22 cellular contexts compared by ENCODE assay signal in genomic region chr15:90887037-90887481, GRCh38. TPM values are rescaled to one million over a fixed set of nuclear protein-coding genes. Genes with fewer than 3 reads are reported as not detected.
DNase-seq lines count a peak whose midpoint lies in the region; ATAC-seq, FAIRE-seq and TF ChIP-seq lines count a peak whose summit lies in the region.
"Had no signal": no experiment of that assay in that cellular context is flagged by ENCODE, and none has a peak within 500 bp of the region (broad histone marks: within the 10 kb centered on the region; RNA-seq: fewer than 3 reads in every experiment).

No MANE protein-coding gene starts in this region.

- no peak overlapping the region for H3K14ac ChIP-seq in H1 (ENCODE audit: insufficient read length)

- H3K23me2 ChIP-seq in H1 (ENCODE audit: low read depth, low read length), result no peaks in the 10 kb centered on the region; the same call in 1 of the 2 replicates

- TF ChIP-seq CTCF in HL-60 (IDR thresholded peaks at IDR 0.05; ENCODE audit: insufficient read depth, low read length) (no peak), H1 (IDR thresholded peaks at IDR 0.05; ENCODE audit: control extremely low read depth in 1 of 3, insufficient read depth in 1 of 3, low read depth in 1 of 3, low read length in 3 of 3) (no peak), sigmoid colon (IDR thresholded peaks at IDR 0.05) (no peak), foreskin keratinocyte (conservative IDR thresholded peaks at IDR 0.05) (no peak)

- no peak overlapping the region for H3K23ac ChIP-seq in H1 (ENCODE audit: insufficient read length)

- H2BK12ac ChIP-seq in H1 (ENCODE audit: low read depth, low read length), result no peak overlapping the region

- peaks cover 0 to 4% of the 10 kb centered on the region in 2 experiments for H4K20me1 ChIP-seq in H1 (replicated peaks in 1 of 2; ENCODE audit: control insufficient read depth in 1 of 2, insufficient read depth in 2 of 2, low read length in 2 of 2)

- H3K36me3 ChIP-seq in H1 (ENCODE audit: control insufficient read depth in 2 of 4, insufficient read depth in 4 of 4, low read length in 3 of 4) (no peaks in the 10 kb centered on the region), sigmoid colon (peaks cover 14 to 44% (median 30%) of the 10 kb centered on the region in 4 donors)

- H4K91ac ChIP-seq in H1 (replicated peaks; ENCODE audit: insufficient read length, low read length), result no peak overlapping the region

- H3K4me1 ChIP-seq in H1 (replicated peaks in 1 of 4; ENCODE audit: control insufficient read depth in 3 of 4, insufficient read depth in 4 of 4, low read length in 3 of 4) (peaks cover 0 to 24% (median 15%) of the 10 kb centered on the region in 4 experiments; a peak in 6 of 7 replicates), sigmoid colon (peaks cover 0 to 41% (median 35%) of the 10 kb centered on the region in 4 donors), foreskin keratinocyte (no peaks in the 10 kb centered on the region)

- peak overlapping the region; percentile 61 to 95 for H3K27ac Mint-ChIP-seq in activated naive CD4-positive, alpha-beta T cell treated with anti-CD3 and anti-CD28 coated beads, Interleukin-2, amount 50 U/mL, for 72 hours
- H3K27ac Mint-ChIP-seq: CD4-positive, alpha-beta T cell had no signal

- CTCF ChIA-PET in H1 (lab: Charles Lee; ENCODE audit: partially characterized antibody), result interaction anchor here (0.8 to 5.5 kb wide), 23 partner anchors 13 to 408 kb away, joined by 3 to 132 read pairs (median 17); partner anchors contain the start of genes FURIN, HDDC3, MAN2A2 and UNC45A

- H3K4ac ChIP-seq in H1 (replicated peaks; ENCODE audit: insufficient read length, low read depth, low read length), result no peak overlapping the region

- no peak for ATAC-seq in activated naive CD4-positive, alpha-beta T cell treated with anti-CD3 and anti-CD28 coated beads, Interleukin-2, amount 50 U/mL, for 72 hours
- no peak for ATAC-seq in foreskin keratinocyte

- TF ChIP-seq POLR2A in H1 (IDR thresholded peaks at IDR 0.05; ENCODE audit: control extremely low read depth in 1 of 2, low read depth in 2 of 2, low read length in 2 of 2) (no peak), sigmoid colon (IDR thresholded peaks at IDR 0.05) (no peak)

- POLR2A ChIA-PET in H1 (lab: Charles Lee; ENCODE audit: partially characterized antibody), result interaction anchor here (1.2 to 4.7 kb wide), 3 partner anchors 9 to 104 kb away, joined by 3 to 22 read pairs (median 5); no protein-coding TSS in a partner anchor

- H2BK20ac ChIP-seq in H1 (ENCODE audit: low read length), result no peak overlapping the region

- no peak overlapping the region for H2BK120ac ChIP-seq in H1 (replicated peaks; ENCODE audit: low read depth, low read length)

- 93% methylated on average over 11 of the region's 13 CpGs; no CpG with 5 or more reads in 1 of the 2 experiments for WGBS in H1 (ENCODE audit: extremely low coverage in 1 of 2, insufficient coverage in 1 of 2, insufficient read length in 1 of 2, insufficient replicate concordance in 2 of 2, low coverage in 1 of 2, low lambda C conversion rate in 2 of 2, missing lambda C conversion rate in 1 of 2), 2 experiments
- WGBS in sigmoid colon, 2 donors, result 92 to 93% methylated on average over 13 of the region's 13 CpGs

- no peak for FAIRE-seq in H1 (lab: Jason Lieb, UNC)
- FAIRE-seq: RCC 7860 had no signal

- H3K9me3 ChIP-seq in H1 (ENCODE audit: insufficient read depth in 2 of 2, low read depth in 1 of 2, low read length in 1 of 2) (no peaks in the 10 kb centered on the region), sigmoid colon (no peaks in the 10 kb centered on the region)
- H3K9me3 ChIP-seq: HAP-1 had no signal

- no peak for TF ChIP-seq RAD21 in H1 (IDR thresholded peaks at IDR 0.05 in 1 of 2, conservative IDR thresholded peaks at IDR 0.05 in 1 of 2; ENCODE audit: low read depth in 2 of 2, low read length in 2 of 2)

- H3K27me3 ChIP-seq in HL-60 (ENCODE audit: insufficient read depth, poor library complexity, severe bottlenecking) (no peaks in the 10 kb centered on the region), H1 (replicated peaks in 1 of 4; ENCODE audit: control insufficient read depth in 3 of 4, extremely low read depth in 1 of 4, insufficient read depth in 3 of 4, low read length in 3 of 4) (no peaks in the 10 kb centered on the region), sigmoid colon (no peaks in the 10 kb centered on the region), foreskin keratinocyte (no peaks in the 10 kb centered on the region)

- H3K9me3 Mint-ChIP-seq in activated naive CD4-positive, alpha-beta T cell treated with anti-CD3 and anti-CD28 coated beads, Interleukin-2, amount 50 U/mL, for 72 hours, result no peaks in the 10 kb centered on the region
- H3K9me3 Mint-ChIP-seq: CD4-positive, alpha-beta T cell; IgD-negative memory B cell had no signal

- peaks cover 0 to 13% of the 10 kb centered on the region in 2 donors for H3K36me3 Mint-ChIP-seq in activated naive CD4-positive, alpha-beta T cell treated with anti-CD3 and anti-CD28 coated beads, Interleukin-2, amount 50 U/mL, for 72 hours

- H2BK15ac ChIP-seq in H1 (ENCODE audit: low read length), result no peak overlapping the region

- H4K8ac ChIP-seq in H1 (ENCODE audit: extremely low read depth, insufficient read depth, low read length), result peak overlapping the region; percentile 35; the same call in 1 of the 2 replicates

- TF ChIP-seq EP300 in H1 (IDR thresholded peaks at IDR 0.05; ENCODE audit: borderline replicate concordance in 1 of 2, low read depth in 2 of 2, low read length in 2 of 2) (no peak), sigmoid colon (IDR thresholded peaks at IDR 0.05) (no peak)

- intact Hi-C loops in sigmoid colon (cut with DNase I), result loop anchor here (10.0 kb wide), 2 partner anchors 352 to 572 kb away; no protein-coding TSS in a partner anchor

- no peak overlapping the region for H3K9ac ChIP-seq in H1 (replicated peaks in 1 of 4; ENCODE audit: extremely low read depth in 1 of 4, low read depth in 3 of 4, low read length in 3 of 4)

- H3K56ac ChIP-seq in H1 (replicated peaks; ENCODE audit: insufficient read length, low read depth, low read length), result no peak overlapping the region

- H3K27ac ChIP-seq in HL-60 (replicated peaks), result peak overlapping the region; percentile 8; the same call in 1 of the 2 replicates
- no peak overlapping the region for H3K27ac ChIP-seq in H1 (ENCODE audit: low read depth, low read length)
- H3K27ac ChIP-seq in sigmoid colon, result no peak overlapping the region
- H3K27ac ChIP-seq in foreskin keratinocyte, result no peak overlapping the region

- H3K4me2 ChIP-seq in H1 (ENCODE audit: insufficient read depth in 1 of 2, low read depth in 2 of 2, low read length in 2 of 2), result no peak overlapping the region

- no peaks in the 10 kb centered on the region; the same call in 1 of the 2 replicates for H3K79me1 ChIP-seq in H1 (ENCODE audit: low read depth, low read length)

- H3K18ac ChIP-seq in H1 (ENCODE audit: extremely low read depth, low read length), result no peak overlapping the region

- H2AK5ac ChIP-seq in H1 (ENCODE audit: low read depth, low read length), result no peak overlapping the region

- H3K4me3 ChIP-seq in HL-60 (replicated peaks; ENCODE audit: insufficient read depth, low read length), result no peak overlapping the region
- H3K4me3 ChIP-seq in H1 (ENCODE audit: extremely low read depth in 1 of 4, insufficient read depth in 2 of 4, low read depth in 3 of 4, low read length in 4 of 4), result no peak overlapping the region
- no peak overlapping the region for H3K4me3 ChIP-seq in sigmoid colon
- H3K4me3 ChIP-seq: HAP-1 had no signal

- no peak overlapping the region for H2AFZ ChIP-seq in H1 (ENCODE audit: low read length)

- H2BK5ac ChIP-seq in H1 (ENCODE audit: low read depth, low read length), result no peak overlapping the region

- no peak for DNase-seq in activated naive CD4-positive, alpha-beta T cell treated with anti-CD3 and anti-CD28 coated beads, Interleukin-2, amount 50 U/mL, for 72 hours (ENCODE audit: low spot score in 2 of 2)
- no peak for DNase-seq in activated naive CD4-positive, alpha-beta T cell (lab: John Stamatoyannopoulos, UW)
- DNase-seq in HL-60 (ENCODE audit: low read depth in 1 of 2, low spot score in 1 of 2) (no peak), H1 (ENCODE audit: low read depth in 1 of 2, low spot score in 2 of 2) (no peak), sigmoid colon (peak; percentile 60), foreskin keratinocyte (no peak), NCI-H1048 (lab: John Stamatoyannopoulos, UW) (no peak)
- no peak for DNase-seq in activated CD4-positive, alpha-beta T cell treated with anti-CD3 and anti-CD28 coated beads for 48 hours
- DNase-seq: CD4-positive, alpha-beta T cell; DMS153; GDM1; Kasumi-1; MM.1S; NCI-H1092 treated with DMSO at 0.1 percent for 48 hours; NCI-H1694; NCI-H510A; NCI-H748 treated with DMSO at 0.1 percent for 48 hours; NK-92 treated with Interleukin-12 subunit alpha and Interleukin-12 subunit beta, amount 100 ng/mL, for 24 hours; SHP77 had no signal

- no peak overlapping the region for H4K5ac ChIP-seq in H1 (ENCODE audit: insufficient read length, low read depth, low read length)

- H3K79me2 ChIP-seq in H1 (ENCODE audit: control insufficient read depth in 1 of 2, insufficient read depth in 2 of 2, low read length in 2 of 2), result no peaks in the 10 kb centered on the region

RNA-seq across cellular contexts. Expression of gene FES, which starts 2.8 kb away (rescaled TPM):
- 10 to 100 TPM; 83.9 to 91.4 TPM for total RNA-seq in activated naive CD4-positive, alpha-beta T cell treated with anti-CD3 and anti-CD28 coated beads, Interleukin-2, amount 50 U/mL, for 72 hours
- 6.8 and 8.6 TPM in 2 replicates for total RNA-seq in H1 (2021; fragmentation: NEBNext Ultra II Directional; extraction: Animal tissue kit (Norgen Biotek cat#: 25700))
- 8.5 and 10.9 TPM in 2 replicates for polyA plus RNA-seq in H1 (2011; rRNA removed)
- polyA plus RNA-seq in H1 (2011; cell fraction: cytosol; rRNA removed), result 9.5 TPM
- polyA plus RNA-seq in H1 (2011; cell fraction: nucleus; rRNA removed), result 42.5 TPM
- polyA plus RNA-seq in H1 (2012, experiment 1 of 2), result 4.2 to 9.7 TPM (median 8.0 TPM) in 4 replicates
- 6.3 TPM for polyA plus RNA-seq in H1 (2012, experiment 2 of 2)
- 3.9 TPM for polyA plus RNA-seq in H1 (2013, experiment 1 of 2)
- 3.0 TPM for polyA plus RNA-seq in H1 (2013, experiment 2 of 2)
- 7.4 and 8.6 TPM in 2 replicates for polyA minus RNA-seq in H1 (2011; rRNA and poly(A)+ RNA removed)
- 9.8 TPM for polyA minus RNA-seq in H1 (2011; cell fraction: cytosol; rRNA and poly(A)+ RNA removed)
- 18.5 TPM for polyA minus RNA-seq in H1 (2011; cell fraction: nucleus; rRNA and poly(A)+ RNA removed)
- total RNA-seq in sigmoid colon, result 10 to 100 TPM; 28.0 to 35.5 (median 30.4) TPM
- polyA plus RNA-seq in sigmoid colon, result 10 to 100 TPM in 1 of 3 donors, 1 to 10 TPM in 2; 4.9 to 17.6 (median 7.2) TPM
- 1.5 and 1.8 TPM in 2 replicates for total RNA-seq in foreskin keratinocyte
- 0.69 and 1.5 TPM in 2 replicates for polyA plus RNA-seq in foreskin keratinocyte

RNA-seq across cellular contexts. Expression of gene MAN2A2, which starts 16.0 kb away (rescaled TPM):
- total RNA-seq in activated naive CD4-positive, alpha-beta T cell treated with anti-CD3 and anti-CD28 coated beads, Interleukin-2, amount 50 U/mL, for 72 hours, result 100 to 1,000 TPM in 1 of 2 donors, 10 to 100 TPM in 1; 99.8 to 225 TPM
- 21.9 and 23.1 TPM in 2 replicates for total RNA-seq in H1 (2021; fragmentation: NEBNext Ultra II Directional; extraction: Animal tissue kit (Norgen Biotek cat#: 25700))
- polyA plus RNA-seq in H1 (2011; rRNA removed) (29.7 and 35.9 TPM in 2 replicates), sigmoid colon (10 to 100 TPM in 1 of 3 donors, 1 to 10 TPM in 2; 3.7 to 31.0 (median 4.8) TPM), foreskin keratinocyte (4.8 and 5.8 TPM in 2 replicates)
- polyA plus RNA-seq in H1 (2011; cell fraction: cytosol; rRNA removed), result 24.6 TPM
- polyA plus RNA-seq in H1 (2011; cell fraction: nucleus; rRNA removed), result 210 TPM
- polyA plus RNA-seq in H1 (2012, experiment 1 of 2), result 16.3 to 19.6 TPM (median 18.4 TPM) in 4 replicates
- polyA plus RNA-seq in H1 (2012, experiment 2 of 2), result 4.7 TPM
- 18.5 TPM for polyA plus RNA-seq in H1 (2013, experiment 1 of 2)
- polyA plus RNA-seq in H1 (2013, experiment 2 of 2), result 14.0 TPM
- polyA minus RNA-seq in H1 (2011; rRNA and poly(A)+ RNA removed), result 20.9 and 24.9 TPM in 2 replicates
- polyA minus RNA-seq in H1 (2011; cell fraction: cytosol; rRNA and poly(A)+ RNA removed), result 9.3 TPM
- polyA minus RNA-seq in H1 (2011; cell fraction: nucleus; rRNA and poly(A)+ RNA removed), result 32.5 TPM
- total RNA-seq in sigmoid colon (10 to 100 TPM; 27.2 to 57.6 (median 38.4) TPM), foreskin keratinocyte (10.3 and 11.0 TPM in 2 replicates)

RNA-seq across cellular contexts. Expression of gene FURIN, which starts 18.7 kb away (rescaled TPM):
- 100 to 1,000 TPM; 381 to 721 TPM for total RNA-seq in activated naive CD4-positive, alpha-beta T cell treated with anti-CD3 and anti-CD28 coated beads, Interleukin-2, amount 50 U/mL, for 72 hours
- total RNA-seq in H1 (2021; fragmentation: NEBNext Ultra II Directional; extraction: Animal tissue kit (Norgen Biotek cat#: 25700)), result 28.0 and 32.1 TPM in 2 replicates
- polyA plus RNA-seq in H1 (2011; rRNA removed) (15.8 and 22.5 TPM in 2 replicates), sigmoid colon (10 to 100 TPM; 23.4 to 69.2 (median 30.1) TPM), foreskin keratinocyte (47.7 and 55.9 TPM in 2 replicates)
- 14.1 TPM for polyA plus RNA-seq in H1 (2011; cell fraction: cytosol; rRNA removed)
- 23.4 TPM for polyA plus RNA-seq in H1 (2011; cell fraction: nucleus; rRNA removed)
- 14.0 to 24.5 TPM (median 23.1 TPM) in 4 replicates for polyA plus RNA-seq in H1 (2012, experiment 1 of 2)
- 21.8 TPM for polyA plus RNA-seq in H1 (2012, experiment 2 of 2)
- 25.4 TPM for polyA plus RNA-seq in H1 (2013, experiment 1 of 2)
- polyA plus RNA-seq in H1 (2013, experiment 2 of 2), result 27.3 TPM
- polyA minus RNA-seq in H1 (2011; rRNA and poly(A)+ RNA removed), result 14.0 and 17.4 TPM in 2 replicates
- polyA minus RNA-seq in H1 (2011; cell fraction: cytosol; rRNA and poly(A)+ RNA removed), result 17.1 TPM
- 12.8 TPM for polyA minus RNA-seq in H1 (2011; cell fraction: nucleus; rRNA and poly(A)+ RNA removed)
- total RNA-seq in sigmoid colon (10 to 100 TPM; 21.0 to 35.0 (median 24.3) TPM), foreskin keratinocyte (62.7 and 78.9 TPM in 2 replicates)

RNA-seq across cellular contexts. Expression of gene HDDC3, which starts 45.3 kb away (rescaled TPM):
- total RNA-seq in activated naive CD4-positive, alpha-beta T cell treated with anti-CD3 and anti-CD28 coated beads, Interleukin-2, amount 50 U/mL, for 72 hours, result 10 to 100 TPM; 18.9 to 32.4 TPM
- total RNA-seq in H1 (2021; fragmentation: NEBNext Ultra II Directional; extraction: Animal tissue kit (Norgen Biotek cat#: 25700)), result 16.3 and 17.0 TPM in 2 replicates
- 16.5 and 19.6 TPM in 2 replicates for polyA plus RNA-seq in H1 (2011; rRNA removed)
- polyA plus RNA-seq in H1 (2011; cell fraction: cytosol; rRNA removed), result 20.7 TPM
- 16.6 TPM for polyA plus RNA-seq in H1 (2011; cell fraction: nucleus; rRNA removed)
- 10.3 to 16.5 TPM (median 13.7 TPM) in 4 replicates for polyA plus RNA-seq in H1 (2012, experiment 1 of 2)
- 13.7 TPM for polyA plus RNA-seq in H1 (2012, experiment 2 of 2)
- 14.9 TPM for polyA plus RNA-seq in H1 (2013, experiment 1 of 2)
- 13.1 TPM for polyA plus RNA-seq in H1 (2013, experiment 2 of 2)
- 15.6 and 17.6 TPM in 2 replicates for polyA minus RNA-seq in H1 (2011; rRNA and poly(A)+ RNA removed)
- 11.1 TPM for polyA minus RNA-seq in H1 (2011; cell fraction: cytosol; rRNA and poly(A)+ RNA removed)
- 17.6 TPM for polyA minus RNA-seq in H1 (2011; cell fraction: nucleus; rRNA and poly(A)+ RNA removed)
- 10 to 100 TPM in 1 of 4 donors, 1 to 10 TPM in 3; 5.2 to 10.7 (median 7.0) TPM for total RNA-seq in sigmoid colon
- polyA plus RNA-seq in sigmoid colon, result 10 to 100 TPM; 19.1 to 27.0 (median 24.0) TPM
- 15.7 and 16.1 TPM in 2 replicates for total RNA-seq in foreskin keratinocyte
- polyA plus RNA-seq in foreskin keratinocyte, result 23.7 and 25.1 TPM in 2 replicates

RNA-seq across cellular contexts. Expression of gene UNC45A, which starts 48.0 kb away (rescaled TPM):
- 100 to 1,000 TPM in 1 of 2 donors, 10 to 100 TPM in 1; 75.5 to 112 TPM for total RNA-seq in activated naive CD4-positive, alpha-beta T cell treated with anti-CD3 and anti-CD28 coated beads, Interleukin-2, amount 50 U/mL, for 72 hours
- total RNA-seq in H1 (2021; fragmentation: NEBNext Ultra II Directional; extraction: Animal tissue kit (Norgen Biotek cat#: 25700)), result 75.4 and 84.2 TPM in 2 replicates
- polyA plus RNA-seq in H1 (2011; rRNA removed), result 74.1 and 87.2 TPM in 2 replicates
- polyA plus RNA-seq in H1 (2011; cell fraction: cytosol; rRNA removed), result 89.0 TPM
- 152 TPM for polyA plus RNA-seq in H1 (2011; cell fraction: nucleus; rRNA removed)
- polyA plus RNA-seq in H1 (2012, experiment 1 of 2), result 58.1 to 98.9 TPM (median 91.2 TPM) in 4 replicates
- 60.3 TPM for polyA plus RNA-seq in H1 (2012, experiment 2 of 2)
- polyA plus RNA-seq in H1 (2013, experiment 1 of 2), result 30.1 TPM
- 26.3 TPM for polyA plus RNA-seq in H1 (2013, experiment 2 of 2)
- polyA minus RNA-seq in H1 (2011; rRNA and poly(A)+ RNA removed), result 72.3 and 80.6 TPM in 2 replicates
- polyA minus RNA-seq in H1 (2011; cell fraction: cytosol; rRNA and poly(A)+ RNA removed), result 47.0 TPM
- polyA minus RNA-seq in H1 (2011; cell fraction: nucleus; rRNA and poly(A)+ RNA removed), result 59.5 TPM
- 10 to 100 TPM; 36.0 to 63.5 (median 60.2) TPM for total RNA-seq in sigmoid colon
- polyA plus RNA-seq in sigmoid colon, result 10 to 100 TPM; 28.8 to 50.4 (median 31.4) TPM
- 59.0 and 59.7 TPM in 2 replicates for total RNA-seq in foreskin keratinocyte
- polyA plus RNA-seq in foreskin keratinocyte, result 46.5 and 52.5 TPM in 2 replicates
